Comparison of ENCODE assay signal across 13 cellular contexts in genomic region chr17:78263063-78263735, GRCh38. TPM values are rescaled to one million over a fixed set of nuclear protein-coding genes. Genes with fewer than 3 reads are reported as not detected.
A peak's percentile ranks its signal among the peaks of the same experiment; 100 is the strongest.
DNase-seq lines count a peak whose midpoint lies in the region; ATAC-seq, FAIRE-seq and TF ChIP-seq lines count a peak whose summit lies in the region.
"Had no signal": no experiment of that assay in that cellular context is flagged by ENCODE, and none has a peak within 500 bp of the region (broad histone marks: within the 10 kb centered on the region; RNA-seq: fewer than 3 reads in every experiment).

No MANE protein-coding gene starts in this region.

- H3K36me3 Mint-ChIP-seq in neural crest cell (ENCODE audit: low read depth) = no peaks in the 10 kb centered on the region
- H3K36me3 Mint-ChIP-seq: IgD-negative memory B cell had no signal

- H3K27me3 ChIP-seq in DOHH2 (ENCODE audit: control insufficient read depth, low read length) = peaks cover 14% of the 10 kb centered on the region
- no peaks in the 10 kb centered on the region for H3K27me3 ChIP-seq in SJCRH30

- H4K20me1 ChIP-seq in DOHH2 (ENCODE audit: control insufficient read depth, insufficient read depth, low read depth, low read length) = no peaks in the 10 kb centered on the region

- no peak for TF ChIP-seq CTCF in DOHH2 (IDR thresholded peaks at IDR 0.05; ENCODE audit: low read depth, low read length, poor library complexity, severe bottlenecking)
- no peak for TF ChIP-seq CTCF in neural crest cell (conservative IDR thresholded peaks at IDR 0.05)
- no peak for TF ChIP-seq CTCF in D721Med (IDR thresholded peaks at IDR 0.05; ENCODE audit: insufficient read depth, missing control alignments)

- no peak for FAIRE-seq in D721Med (lab: Jason Lieb, UNC)

- peaks cover 7% of the 10 kb centered on the region; the same call in 1 of the 2 replicates for H3F3A ChIP-seq in DOHH2 (ENCODE audit: control insufficient read depth, insufficient read depth)

- H3K27ac ChIP-seq in DOHH2 (ENCODE audit: low read depth, low read length) (no peak overlapping the region), SJCRH30 (peak overlapping the region; percentile 15)
- H3K27ac ChIP-seq: PC-9 had no signal

- peak overlapping the region; percentile 93 for H3K27ac Mint-ChIP-seq in neural crest cell (ENCODE audit: unreplicated experiment)
- H3K27ac Mint-ChIP-seq: IgD-negative memory B cell had no signal

- peaks cover 16% of the 10 kb centered on the region for H3K4me1 Mint-ChIP-seq in neural crest cell

- no peaks in the 10 kb centered on the region for H3K9me3 Mint-ChIP-seq in neural crest cell
- H3K9me3 Mint-ChIP-seq: IgD-negative memory B cell had no signal

- no peaks in the 10 kb centered on the region for H3K27me3 Mint-ChIP-seq in neural crest cell (ENCODE audit: low read depth)
- H3K27me3 Mint-ChIP-seq: IgD-negative memory B cell had no signal

- H3K36me3 ChIP-seq in DOHH2 (ENCODE audit: control insufficient read depth, low read length) (no peaks in the 10 kb centered on the region), SJCRH30 (no peaks in the 10 kb centered on the region)

- H3K4me3 ChIP-seq in DOHH2 (ENCODE audit: low read length) (no peak overlapping the region), SJCRH30 (no peak overlapping the region)
- H3K4me3 ChIP-seq: PC-9 had no signal

- ATAC-seq in esophagus mucosa (peak; percentile 19), HG03045 (IDR thresholded peaks at IDR 0.05; ENCODE audit: unreplicated experiment) (no peak)

- DNase-seq in SJCRH30 (peak; percentile 76 to 84), neural crest cell (ENCODE audit: low read depth, low spot score) (no peak), NCI-H2107 (lab: John Stamatoyannopoulos, UW) (no peak), DMS79 treated with DMSO at 0.1 percent for 48 hours (lab: John Stamatoyannopoulos, UW) (no peak), D721Med (ENCODE audit: insufficient read length, low spot score) (no peak)
- DNase-seq: activated gamma-delta T cell, EL, PC-9 had no signal

- no peaks in the 10 kb centered on the region for H3K9me2 ChIP-seq in DOHH2 (replicated peaks; ENCODE audit: control insufficient read depth, low read length)

- no peaks in the 10 kb centered on the region for H3K9me3 ChIP-seq in DOHH2 (ENCODE audit: control insufficient read depth, insufficient read depth, low read length)
- H3K9me3 ChIP-seq in SJCRH30 (replicated peaks) = no peaks in the 10 kb centered on the region

- H3K4me3 Mint-ChIP-seq in neural crest cell = no peak overlapping the region

- H3K4me1 ChIP-seq in DOHH2 (ENCODE audit: control insufficient read depth, low read length) (peaks cover 27% of the 10 kb centered on the region), SJCRH30 (peaks cover 41% of the 10 kb centered on the region)

- no peaks in the 10 kb centered on the region for H3K79me2 ChIP-seq in DOHH2 (ENCODE audit: control insufficient read depth, low read length)

- H3K4me2 ChIP-seq in DOHH2 (ENCODE audit: low read length) = peak overlapping the region; percentile 20
- H3K4me2 ChIP-seq: PC-9 had no signal

RNA-seq across cellular contexts. Expression of gene TMEM235, which starts 31.8 kb away (rescaled TPM):
- 0.10 TPM in 1 of 2 replicates, not detected in the other for total RNA-seq in SJCRH30 (2014; rRNA removed; shearing (Covaris generic))
- total RNA-seq in esophagus mucosa = not detected
- not detected in 2 replicates for total RNA-seq in neural crest cell
- total RNA-seq: PC-9, pulmonary artery endothelial cell had no signal

RNA-seq across cellular contexts. Expression of gene BIRC5, which starts 49.1 kb away (rescaled TPM):
- 248 and 255 TPM in 2 replicates for total RNA-seq in SJCRH30 (2014; rRNA removed; shearing (Covaris generic))
- total RNA-seq in esophagus mucosa (28.5 TPM), neural crest cell (123 and 134 TPM in 2 replicates)

Comparison
In these comparisons a context has a peak if more than half of its experiments do, and no peak if none do; other contexts are left out.
1. DNase-seq: peak in SJCRH30 (2 of 2); none in neural crest cell (single experiment), NCI-H2107 (single experiment), DMS79 treated with DMSO at 0.1 percent for 48 hours (single experiment) and D721Med (single experiment).